In genomic region chr3:42683875-42684593, GRCh38 we compare ENCODE assay signal across 9 cellular contexts. TPM values are rescaled to one million over a fixed set of nuclear protein-coding genes. Genes with fewer than 3 reads are reported as not detected.
A peak's percentile ranks its signal among the peaks of the same experiment; 100 is the strongest.
DNase-seq lines count a peak whose midpoint lies in the region; ATAC-seq, FAIRE-seq and TF ChIP-seq lines count a peak whose summit lies in the region.
"Had no signal": no experiment of that assay in that cellular context is flagged by ENCODE, and none has a peak within 500 bp of the region (broad histone marks: within the 10 kb centered on the region; RNA-seq: fewer than 3 reads in every experiment).

No MANE protein-coding gene starts in this region.

- H3K4me3 Mint-ChIP-seq in T-helper 17 cell (no peak overlapping the region), progenitor cell of endocrine pancreas (ENCODE audit: low read depth) (no peak overlapping the region)

- peaks cover 30% of the 10 kb centered on the region for H3K27me3 Mint-ChIP-seq in T-helper 17 cell
- H3K27me3 Mint-ChIP-seq in progenitor cell of endocrine pancreas = peaks cover 7% of the 10 kb centered on the region

- WGBS in pancreas, 2 donors = 59 to 71% methylated on average over 9 to 10 of the region's 10 CpGs

- no peaks in the 10 kb centered on the region for H3K9me3 Mint-ChIP-seq in progenitor cell of endocrine pancreas (ENCODE audit: low read depth)

- DNase-seq in SHP77 (lab: John Stamatoyannopoulos, UW) (peak; percentile 17 to 30), SHP77 treated with DMSO at 0.1 percent for 48 hours (lab: John Stamatoyannopoulos, UW) (no peak), T-helper 17 cell (no peak), fibroblast of gingiva (ENCODE audit: low read depth) (peak; percentile 91), pancreas (peak in 4 of 6 donors; percentile 16 to 35 (median 25)), progenitor cell of endocrine pancreas (ENCODE audit: low spot score, unreplicated experiment) (no peak), NCI-H1694 (lab: John Stamatoyannopoulos, UW) (no peak), ecto neural progenitor cell (ENCODE audit: low spot score) (no peak)

- no peaks in the 10 kb centered on the region for H3K27me3 ChIP-seq in pancreas

- H3K9me3 ChIP-seq in T-helper 17 cell (ENCODE audit: control insufficient read depth, low read length, poor library complexity, severe bottlenecking) = no peaks in the 10 kb centered on the region
- no peaks in the 10 kb centered on the region for H3K9me3 ChIP-seq in pancreas

- H3K36me3 Mint-ChIP-seq in T-helper 17 cell (ENCODE audit: low read depth) (no peaks in the 10 kb centered on the region), progenitor cell of endocrine pancreas (ENCODE audit: insufficient read depth) (no peaks in the 10 kb centered on the region)

- H3K27ac Mint-ChIP-seq in T-helper 17 cell (no peak overlapping the region), progenitor cell of endocrine pancreas (no peak overlapping the region)

- no peak overlapping the region for H3K27ac ChIP-seq in pancreas
- H3K27ac ChIP-seq: parathyroid adenoma had no signal

- no peaks in the 10 kb centered on the region for H3K36me3 ChIP-seq in pancreas

- H3K4me1 Mint-ChIP-seq in T-helper 17 cell = peaks cover 6% of the 10 kb centered on the region
- H3K4me1 Mint-ChIP-seq in progenitor cell of endocrine pancreas (ENCODE audit: low read depth) = no peaks in the 10 kb centered on the region

- no peak overlapping the region for H3K4me3 ChIP-seq in pancreas

- H3K4me1 ChIP-seq in pancreas = no peaks in the 10 kb centered on the region

- TF ChIP-seq CTCF in pancreas (IDR thresholded peaks at IDR 0.05) (no peak), progenitor cell of endocrine pancreas (IDR thresholded peaks at IDR 0.05; ENCODE audit: unreplicated experiment) (no peak)

- ATAC-seq in T-helper 17 cell (peak; percentile 20), pancreas (peak; percentile 46 to 83 (median 70))

- intact Hi-C loops in pancreas (cut with DNase I) = no loop called here

- no peak for FAIRE-seq in pancreas (lab: Jason Lieb, UNC)

RNA-seq across cellular contexts. Expression of gene KLHL40, which starts 1.3 kb away (rescaled TPM):
- total RNA-seq in T-helper 17 cell (not detected), pancreas (not detected), progenitor cell of endocrine pancreas (not detected in 2 replicates)
- under 1 TPM in 1 of 2 donors, not detected in 1; 0.12 TPM for polyA plus RNA-seq in pancreas

RNA-seq across cellular contexts. Expression of gene HHATL, which starts 18.6 kb away (rescaled TPM):
- total RNA-seq in T-helper 17 cell (not detected), pancreas (1 to 10 TPM in 2 of 6 donors, under 1 TPM in 3, not detected in 1; 0.42 to 2.5 (median 1.00) TPM), progenitor cell of endocrine pancreas (not detected in 2 replicates)
- polyA plus RNA-seq in pancreas = 10 to 100 TPM in 1 of 2 donors, 1 to 10 TPM in 1; 4.6 to 17.8 TPM

RNA-seq across cellular contexts. Expression of gene ZBTB47, which starts 30.5 kb away (rescaled TPM):
- 1 to 10 TPM in 1 of 2 donors, under 1 TPM in 1; 0.89 to 1.1 TPM for total RNA-seq in T-helper 17 cell
- 10 to 100 TPM in 3 of 6 donors, 1 to 10 TPM in 3; 7.9 to 13.6 (median 10.2) TPM for total RNA-seq in pancreas
- 10 to 100 TPM in 1 of 2 donors, 1 to 10 TPM in 1; 9.0 to 12.5 TPM for polyA plus RNA-seq in pancreas
- total RNA-seq in progenitor cell of endocrine pancreas = 9.1 and 9.7 TPM in 2 replicates

Comparison
In these comparisons a context has a peak if more than half of its experiments do, and no peak if none do; other contexts are left out.
1. DNase-seq: peak in SHP77 (2 of 2), fibroblast of gingiva (single experiment) and pancreas (4 of 6); none in SHP77 treated with DMSO at 0.1 percent for 48 hours (single experiment), T-helper 17 cell (0 of 3), progenitor cell of endocrine pancreas (single experiment), NCI-H1694 (single experiment) and ecto neural progenitor cell (single experiment).